In genomic region chr2:101440127-101440738, GRCh38 we compare ENCODE assay signal across 1 cellular context.
A peak's percentile ranks its signal among the peaks of the same experiment; 100 is the strongest.
TF ChIP-seq lines count a peak whose summit lies in the region.

No MANE protein-coding gene starts in this region.

TF ChIP-seq in K562, 482 proteins besides CTCF, POLR2A, EP300 and RAD21 (continued from another document):
- TF ChIP-seq TFAP4 (CRISPR knock-in tag; IDR thresholded peaks at IDR 0.05; ENCODE audit: borderline replicate concordance), result no peak
- TF ChIP-seq SMARCC2 (IDR thresholded peaks at IDR 0.05; ENCODE audit: low read depth), result no peak
- TF ChIP-seq TEAD4 (IDR thresholded peaks at IDR 0.05; ENCODE audit: low read length), result peak; percentile 18; the same call in 1 of the 2 replicates
- no peak for TF ChIP-seq TEAD4 (CRISPR knock-in tag; IDR thresholded peaks at IDR 0.05; ENCODE audit: borderline replicate concordance)
- no peak for TF ChIP-seq ZNF398 (CRISPR knock-in tag; IDR thresholded peaks at IDR 0.05)
- TF ChIP-seq HMGXB4 (CRISPR knock-in tag; IDR thresholded peaks at IDR 0.05), result no peak
- TF ChIP-seq NFYB (IDR thresholded peaks at IDR 0.05; ENCODE audit: extremely low read depth, insufficient read length), result no peak
- no peak for TF ChIP-seq POLR2AphosphoS2 (IDR thresholded peaks at IDR 0.05; ENCODE audit: low read length)
- no peak for TF ChIP-seq MNT (conservative IDR thresholded peaks at IDR 0.05)
- TF ChIP-seq RAD51 (IDR thresholded peaks at IDR 0.05; ENCODE audit: borderline replicate concordance, low read depth), result no peak
- peak; percentile 33; the same call in 1 of the 2 replicates for TF ChIP-seq TAL1 (IDR thresholded peaks at IDR 0.05)
